8 cellular contexts compared by ENCODE assay signal in the genomic region with DNA sequence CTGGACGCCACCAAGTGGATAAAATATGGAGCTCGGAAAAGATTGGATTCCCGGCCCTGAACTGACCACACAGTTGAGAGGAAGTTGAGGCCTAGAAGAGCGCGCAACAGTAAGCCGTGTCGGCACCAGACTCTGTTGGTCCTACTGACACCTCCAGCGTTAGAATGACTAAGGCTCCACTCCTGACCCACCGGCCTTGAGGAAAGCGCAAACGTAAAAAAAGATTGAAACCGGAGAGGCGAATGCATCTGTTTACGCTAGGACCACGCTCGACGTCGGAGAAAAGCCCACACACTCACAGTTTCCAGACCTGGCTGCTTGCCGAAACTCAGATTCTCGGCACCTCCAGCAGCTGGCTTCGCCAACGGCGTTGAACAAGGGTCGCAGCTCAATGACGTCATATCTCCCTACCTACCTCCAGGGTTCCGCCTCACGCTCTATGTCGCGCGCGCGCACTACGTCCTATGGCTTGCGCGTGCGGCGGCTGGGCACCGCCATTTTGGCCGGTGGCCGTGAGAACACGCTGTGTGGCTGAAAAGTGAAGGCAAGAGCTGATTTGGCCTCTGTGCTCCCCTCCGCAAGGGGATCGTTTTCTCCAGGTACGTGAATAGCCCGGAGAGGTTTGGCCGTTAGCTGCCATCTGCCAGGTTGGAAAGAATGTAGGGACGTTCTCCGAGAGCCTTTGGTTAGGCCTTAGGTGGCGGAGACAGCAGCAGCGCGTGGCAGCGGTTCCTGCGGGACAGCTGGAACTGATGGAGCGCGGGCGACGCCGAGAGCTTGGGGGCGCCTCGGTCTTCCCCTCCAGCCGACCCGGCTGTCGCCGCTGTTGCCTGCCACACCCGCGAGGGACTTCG. TPM values are rescaled to one million over a fixed set of nuclear protein-coding genes. Genes with fewer than 3 reads are reported as not detected.
DNase-seq lines count a peak whose midpoint lies in the region; TF ChIP-seq lines count a peak whose summit lies in the region.

TSS of gene ABCE1 (plus strand) at position 491 of the 854 bp plus-strand sequence. CDS start 6,102 bp downstream, outside the sequence.
A gene with protein sequence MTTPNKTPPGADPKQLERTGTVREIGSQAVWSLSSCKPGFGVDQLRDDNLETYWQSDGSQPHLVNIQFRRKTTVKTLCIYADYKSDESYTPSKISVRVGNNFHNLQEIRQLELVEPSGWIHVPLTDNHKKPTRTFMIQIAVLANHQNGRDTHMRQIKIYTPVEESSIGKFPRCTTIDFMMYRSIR (minus strand): TSS at position 376 of the 854 bp plus-strand sequence. CDS start 2,097 bp downstream, outside the sequence.

- no peaks in the 10 kb centered on the region for H3K27me3 ChIP-seq in neuronal stem cell (ENCODE audit: control insufficient read depth in 3 of 3, insufficient read depth in 3 of 3, low read depth in 1 of 3, low read length in 3 of 3)

- peak within 1 kb of the TSS; percentile 65 for H3K4me2 ChIP-seq in neuronal stem cell (ENCODE audit: insufficient read depth, low read length, poor library complexity, severe bottlenecking)

- peaks cover 7 to 66% of the 10 kb centered on the region in 2 donors for H3K36me3 ChIP-seq in neuronal stem cell (replicated peaks in 1 of 2; ENCODE audit: control insufficient read depth in 2 of 2, insufficient read depth in 2 of 2, low read length in 2 of 2)

- WGBS in neuronal stem cell (ENCODE audit: extremely low coverage in 2 of 2, insufficient read length in 2 of 2, insufficient replicate concordance in 1 of 2), 2 donors = no CpG with 5 or more reads among the region's 67 CpGs

- H2AFZ ChIP-seq in neuronal stem cell (ENCODE audit: low read length) = peak within 1 kb of the TSS; percentile 95

- no peak within 1 kb of the TSS for H3K4ac ChIP-seq in neuronal stem cell (ENCODE audit: low read length)

- H3K4me1 ChIP-seq in neuronal stem cell (ENCODE audit: control insufficient read depth in 2 of 2, insufficient read depth in 1 of 2, low read depth in 1 of 2, low read length in 2 of 2) = peaks cover 1 to 3% of the 10 kb centered on the region in 2 donors

- H3K4me3 ChIP-seq in HFF-Myc (replicated peaks; ENCODE audit: low read depth, low read length) (peak within 1 kb of the TSS; percentile 62), neuronal stem cell (ENCODE audit: low read length in 2 of 2) (peak within 1 kb of the TSS; percentile 79 to 93)

- H2BK120ac ChIP-seq in neuronal stem cell (ENCODE audit: low read depth, low read length) = no peak within 1 kb of the TSS

- H3K23ac ChIP-seq in neuronal stem cell (ENCODE audit: low read depth, low read length, poor library complexity) = peak within 1 kb of the TSS; percentile 12

- H2BK12ac ChIP-seq in neuronal stem cell (ENCODE audit: low read length) = no peak within 1 kb of the TSS

- DNase-seq in GM03348 (ENCODE audit: low spot score) = peak; percentile 97
- peak; percentile 98 for DNase-seq in HFF-Myc (ENCODE audit: extremely low read depth, low read depth)
- DNase-seq in MV-4-11 (lab: John Stamatoyannopoulos, UW) = peak; percentile 94
- DNase-seq in SK-MEL-5 (ENCODE audit: low read depth, low spot score) = peak; percentile 95
- peak; percentile 96 for DNase-seq in activated naive CD4-positive, alpha-beta T cell treated with Interleukin-2 at 50 U/mL for 16 hours
- peak; percentile 94 for DNase-seq in foreskin melanocyte
- peak; percentile 95 for DNase-seq in neuronal stem cell (ENCODE audit: low spot score)

- peaks cover 3% of the 10 kb centered on the region for H3K79me1 ChIP-seq in neuronal stem cell (ENCODE audit: low read depth, low read length)

- peaks cover 5 to 18% of the 10 kb centered on the region in 2 donors for H3K9me3 ChIP-seq in neuronal stem cell (replicated peaks in 1 of 2; ENCODE audit: control insufficient read depth in 2 of 2, insufficient read depth in 1 of 2, low read depth in 1 of 2, low read length in 2 of 2)

- in situ Hi-C loops in SK-MEL-5 (cut with HindIII; ENCODE audit: low pct_unique_long_range_greater_than_20kb, low sequenced_read_pairs) = no loop called here

- peak within 1 kb of the TSS; percentile 78 for H3K18ac ChIP-seq in neuronal stem cell (ENCODE audit: low read length)

- H3K27ac ChIP-seq in neuronal stem cell (replicated peaks; ENCODE audit: low read length) = peak within 1 kb of the TSS; percentile 80

- H3K9ac ChIP-seq in neuronal stem cell (ENCODE audit: low read depth, low read length, poor library complexity) = peak within 1 kb of the TSS; percentile 80

- H4K8ac ChIP-seq in neuronal stem cell (ENCODE audit: low read depth, low read length) = no peak within 1 kb of the TSS

- H4K91ac ChIP-seq in neuronal stem cell (ENCODE audit: low read depth, low read length, poor library complexity) = no peak within 1 kb of the TSS

- no peak within 1 kb of the TSS for H2BK15ac ChIP-seq in neuronal stem cell (ENCODE audit: low read length)

- H3K14ac ChIP-seq in neuronal stem cell (ENCODE audit: low read length) = no peak within 1 kb of the TSS

- H2AK5ac ChIP-seq in neuronal stem cell (ENCODE audit: low read depth, low read length) = no peak within 1 kb of the TSS

- H2BK5ac ChIP-seq in neuronal stem cell (ENCODE audit: low read length) = no peak within 1 kb of the TSS

- peak; percentile 36 for TF ChIP-seq CTCF in HFF-Myc (IDR thresholded peaks at IDR 0.05; ENCODE audit: low read depth, low read length, missing control alignments)
- no peak for TF ChIP-seq CTCF in subcutaneous adipose tissue (IDR thresholded peaks at IDR 0.05; ENCODE audit: low read depth)

RNA-seq across cellular contexts. Expression of gene ABCE1, which starts in this region (rescaled TPM):
- 115 and 142 TPM in 2 replicates for total RNA-seq in SK-MEL-5 (2014; rRNA removed; shearing (Covaris generic))
- 58.1 and 69.9 TPM in 2 replicates for polyA plus RNA-seq in SK-MEL-5 (2015; cell fraction: cytosol; rRNA removed)
- polyA plus RNA-seq in SK-MEL-5 (2015; cell fraction: nucleus; rRNA removed) = 124 and 167 TPM in 2 replicates
- polyA plus RNA-seq in neuronal stem cell (2013, experiment 1 of 2) = 56.6 TPM
- polyA plus RNA-seq in neuronal stem cell (2013, experiment 2 of 2) = 58.3 TPM
- 100 to 1,000 TPM in 1 of 4 donors, 10 to 100 TPM in 3; 50.8 to 105 (median 58.7) TPM for total RNA-seq in subcutaneous adipose tissue

RNA-seq across cellular contexts. Expression of the second gene that starts in this region (rescaled TPM):
- 18.9 and 22.5 TPM in 2 replicates for total RNA-seq in SK-MEL-5 (2014; rRNA removed; shearing (Covaris generic))
- 10.8 and 12.2 TPM in 2 replicates for polyA plus RNA-seq in SK-MEL-5 (2015; cell fraction: cytosol; rRNA removed)
- 11.8 and 16.0 TPM in 2 replicates for polyA plus RNA-seq in SK-MEL-5 (2015; cell fraction: nucleus; rRNA removed)
- 26.3 TPM for polyA plus RNA-seq in neuronal stem cell (2013, experiment 1 of 2)
- polyA plus RNA-seq in neuronal stem cell (2013, experiment 2 of 2) = 27.9 TPM
- 10 to 100 TPM; 24.6 to 35.6 (median 28.2) TPM for total RNA-seq in subcutaneous adipose tissue

Comparison
In these comparisons a context has a peak if more than half of its experiments do, and no peak if none do; other contexts are left out.
1. Peak in every context shown above with its lines: DNase-seq, H3K4me3 ChIP-seq and H3K27ac ChIP-seq.